Comparison of ENCODE assay signal across 21 cellular contexts in genomic region chr4:180164799-180165198, GRCh38.
DNase-seq lines count a peak whose midpoint lies in the region; ATAC-seq lines count a peak whose summit lies in the region.
"Had no signal": no experiment of that assay in that cellular context is flagged by ENCODE, and none has a peak within 500 bp of the region (broad histone marks: within the 10 kb centered on the region; RNA-seq: fewer than 3 reads in every experiment).

No MANE protein-coding gene starts in this region.

- H3K27ac ChIP-seq in epithelial cell of prostate, result no peak overlapping the region
- peak overlapping the region; percentile 29 for H3K27ac ChIP-seq in mesodermal cell (ENCODE audit: low read depth, low read length, severe bottlenecking)
- H3K27ac ChIP-seq: dorsolateral prefrontal cortex, gastrocnemius medialis, right atrium auricular region, SJSA1 had no signal

- peaks cover 9% of the 10 kb centered on the region for H3K4me1 ChIP-seq in mesodermal cell (ENCODE audit: control insufficient read depth, insufficient read depth, low read length, poor library complexity, severe bottlenecking)
- H3K4me1 ChIP-seq: Caco-2, gastrocnemius medialis, right atrium auricular region, SJSA1 had no signal

- no peaks in the 10 kb centered on the region for H3K9me3 ChIP-seq in mesodermal cell (ENCODE audit: control insufficient read depth, low read length)
- H3K9me3 ChIP-seq: Caco-2, gastrocnemius medialis, right atrium auricular region, SJSA1 had no signal

- no peaks in the 10 kb centered on the region for H3K36me3 ChIP-seq in mesodermal cell (ENCODE audit: control insufficient read depth, insufficient read depth, low read length)
- H3K36me3 ChIP-seq: gastrocnemius medialis, right atrium auricular region, SJSA1 had no signal

- WGBS in mesodermal cell (ENCODE audit: insufficient coverage in 2 of 2), 2 experiments, result no CpG with 5 or more reads among the region's 2 CpGs

- DNase-seq in Caki2 (ENCODE audit: low read depth) (peak; percentile 83), NCI-H460 (ENCODE audit: extremely low read depth, low read depth) (peak; percentile 8), epithelial cell of prostate (ENCODE audit: low read depth, low spot score) (peak; percentile 27), NOMO-1 (lab: John Stamatoyannopoulos, UW; ENCODE audit: unreplicated experiment in 2 of 2) (no peak), NCI-H1105 treated with DMSO at 0.1 percent for 48 hours (lab: John Stamatoyannopoulos, UW) (no peak)
- DNase-seq: activated CD4-positive, alpha-beta T cell treated with anti-CD3 and anti-CD28 coated beads for 48 hours; activated naive CD4-positive, alpha-beta T cell treated with anti-CD3 and anti-CD28 coated beads for 36 hours; activated T-cell treated with anti-CD3 and anti-CD28 coated beads for 4 hours; dorsolateral prefrontal cortex; gastrocnemius medialis; Kasumi-1; NCI-H1694 treated with DMSO at 0.1 percent for 48 hours; stimulated activated CD4-positive, alpha-beta T cell treated with anti-CD3 and anti-CD28 coated beads, Interleukin-1b, Interleukin-23, amount 100 ng/mL, for 48 hours; T1000 had no signal

- H3K4me3 ChIP-seq in mesodermal cell (ENCODE audit: extremely low read depth, insufficient read depth, low read length, poor library complexity, severe bottlenecking), result no peak overlapping the region
- H3K4me3 ChIP-seq: dorsolateral prefrontal cortex, gastrocnemius medialis, GM12878, right atrium auricular region, SJSA1 had no signal

- ATAC-seq in HG03378 (IDR thresholded peaks at IDR 0.05; ENCODE audit: unreplicated experiment), result no peak
- ATAC-seq in HG02981 (IDR thresholded peaks at IDR 0.05; ENCODE audit: unreplicated experiment), result no peak
- ATAC-seq: gastrocnemius medialis, GM12878 had no signal

- in situ Hi-C loops in Caki2 (cut with HindIII; ENCODE audit: low pct_unique_long_range_greater_than_20kb, low sequenced_read_pairs), result no loop called here

Comparison
In these comparisons a context has a peak if more than half of its experiments do, and no peak if none do; other contexts are left out.
1. DNase-seq: peak in Caki2 (single experiment), NCI-H460 (single experiment) and epithelial cell of prostate (single experiment); none in NOMO-1 (0 of 2) and NCI-H1105 treated with DMSO at 0.1 percent for 48 hours (single experiment).